In the genomic region with DNA sequence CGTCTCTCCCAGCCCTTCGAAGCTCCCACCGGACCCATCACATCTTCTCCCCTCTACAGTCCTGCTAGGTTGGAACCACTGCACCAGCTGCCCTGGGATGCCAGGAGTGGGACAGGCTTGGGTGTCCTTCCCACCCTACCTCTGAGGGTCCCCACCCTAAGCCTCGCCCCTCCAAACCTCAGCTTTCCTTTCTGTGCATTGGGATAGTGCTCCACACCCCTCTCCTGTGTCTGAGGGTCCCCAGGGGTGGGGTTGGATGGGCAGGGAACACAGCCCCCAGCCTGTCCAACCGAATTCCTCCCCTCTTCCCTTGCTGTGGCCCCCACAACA, we compare ENCODE assay signal across 13 cellular contexts. TPM values are rescaled to one million over a fixed set of nuclear protein-coding genes. Genes with fewer than 3 reads are reported as not detected.
DNase-seq lines count a peak whose midpoint lies in the region; ATAC-seq and TF ChIP-seq lines count a peak whose summit lies in the region.
"Had no signal": no experiment of that assay in that cellular context is flagged by ENCODE, and none has a peak within 500 bp of the region (broad histone marks: within the 10 kb centered on the region; RNA-seq: fewer than 3 reads in every experiment).

No MANE protein-coding gene starts in this region.

- peak overlapping the region; percentile 85 to 100 (median 97) for H3K27ac Mint-ChIP-seq in CD4-positive, alpha-beta memory T cell
- no peak overlapping the region for H3K27ac Mint-ChIP-seq in progenitor cell of endocrine pancreas

- intact Hi-C loops in CD4-positive, alpha-beta memory T cell (cut with micrococcal nuclease): loop anchor here (5.0 kb wide), 2 partner anchors 146 to 256 kb away; partner anchors contain the start of genes RELB and TOMM40
- intact Hi-C loops in PC-9 (cut with micrococcal nuclease; ENCODE audit: unreplicated experiment): no loop called here

- H3K4me3 Mint-ChIP-seq in CD4-positive, alpha-beta memory T cell: peak overlapping the region; percentile 70 to 99 (median 91)
- peak overlapping the region; percentile 57 for H3K4me3 Mint-ChIP-seq in progenitor cell of endocrine pancreas (ENCODE audit: low read depth)

- DNase-seq in CD4-positive, alpha-beta memory T cell: peak in 1 of 5 donors; percentile 20
- DNase-seq in PC-9 (no peak), progenitor cell of endocrine pancreas (ENCODE audit: low spot score, unreplicated experiment) (no peak), NCI-H128 (lab: John Stamatoyannopoulos, UW; ENCODE audit: unreplicated experiment) (no peak), NCI-H2081 (lab: John Stamatoyannopoulos, UW) (no peak), DMS53 treated with DMSO at 0.1 percent for 48 hours (lab: John Stamatoyannopoulos, UW; ENCODE audit: unreplicated experiment) (no peak)
- DNase-seq: NCI-H526 treated with DMSO at 0.1 percent for 48 hours had no signal

- H4K20me1 ChIP-seq in PC-9 (ENCODE audit: insufficient read depth): no peaks in the 10 kb centered on the region

- peaks cover 0 to 2% (median 0%) of the 10 kb centered on the region in 8 donors for H3K9me3 Mint-ChIP-seq in CD4-positive, alpha-beta memory T cell
- no peaks in the 10 kb centered on the region for H3K9me3 Mint-ChIP-seq in progenitor cell of endocrine pancreas (ENCODE audit: low read depth)

- peaks cover 5 to 23% of the 10 kb centered on the region in 2 donors for H3K36me3 Mint-ChIP-seq in CD4-positive, alpha-beta memory T cell
- H3K36me3 Mint-ChIP-seq in progenitor cell of endocrine pancreas (ENCODE audit: insufficient read depth): no peaks in the 10 kb centered on the region

- TF ChIP-seq CTCF in PC-9 (conservative IDR thresholded peaks at IDR 0.05) (no peak), progenitor cell of endocrine pancreas (IDR thresholded peaks at IDR 0.05; ENCODE audit: unreplicated experiment) (no peak)

- no peak overlapping the region for H3K4me3 ChIP-seq in CD4-positive, alpha-beta memory T cell (ENCODE audit: low read length in 2 of 2)
- H3K4me3 ChIP-seq in PC-9: no peak overlapping the region
- H3K4me3 ChIP-seq in esophagus (ENCODE audit: low read depth in 1 of 2, low read length in 2 of 2): no peak overlapping the region

- H3K4me1 Mint-ChIP-seq in CD4-positive, alpha-beta memory T cell: peaks cover 27 to 63% (median 40%) of the 10 kb centered on the region in 4 donors
- H3K4me1 Mint-ChIP-seq in progenitor cell of endocrine pancreas (ENCODE audit: low read depth): peaks cover 9% of the 10 kb centered on the region

- H3K27me3 Mint-ChIP-seq in CD4-positive, alpha-beta memory T cell: no peaks in the 10 kb centered on the region
- H3K27me3 Mint-ChIP-seq in progenitor cell of endocrine pancreas: peaks cover 54% of the 10 kb centered on the region

- BruUV-seq in PC-9 (replicated peaks; lab: Mats Ljungman, UMichigan): no TSS peak

- CTCF ChIA-PET in CD4-positive, alpha-beta memory T cell (lab: Charles Lee; ENCODE audit: partially characterized antibody): no interaction called here
- CTCF ChIA-PET in PC-9 (lab: Charles Lee): no interaction called here

- POLR2A ChIA-PET in CD4-positive, alpha-beta memory T cell (lab: Charles Lee; ENCODE audit: partially characterized antibody): interaction anchor here (1.1 kb wide), 1 partner anchor 9 kb away, joined by 3 read pairs; no protein-coding TSS in a partner anchor
- POLR2A ChIA-PET in PC-9 (lab: Charles Lee; ENCODE audit: unreplicated experiment): no interaction called here

- H3F3A ChIP-seq in PC-9 (ENCODE audit: insufficient read depth, low read depth): peaks cover 36% of the 10 kb centered on the region

- peak overlapping the region; percentile 96 for H3K4me2 ChIP-seq in PC-9

- peaks cover 38% of the 10 kb centered on the region for H3K4me1 ChIP-seq in CD4-positive, alpha-beta memory T cell (ENCODE audit: insufficient read depth, low read length)
- peaks cover 64% of the 10 kb centered on the region for H3K4me1 ChIP-seq in PC-9 (replicated peaks; ENCODE audit: insufficient read depth)
- H3K4me1 ChIP-seq in esophagus (ENCODE audit: control insufficient read depth in 2 of 2, insufficient read depth in 2 of 2, low read length in 1 of 2): peaks cover 2 to 25% of the 10 kb centered on the region in 2 donors

- H3K9me3 ChIP-seq in CD4-positive, alpha-beta memory T cell (ENCODE audit: control insufficient read depth in 1 of 2, low read length in 2 of 2): no peaks in the 10 kb centered on the region
- H3K9me3 ChIP-seq in PC-9 (ENCODE audit: insufficient read depth, low read depth) (no peaks in the 10 kb centered on the region), esophagus (ENCODE audit: control insufficient read depth in 2 of 2, insufficient read depth in 1 of 2, low read depth in 1 of 2, low read length in 1 of 2) (no peaks in the 10 kb centered on the region)

- H3K27ac ChIP-seq in CD4-positive, alpha-beta memory T cell (ENCODE audit: low read depth, low read length): peak overlapping the region; percentile 98
- H3K27ac ChIP-seq in PC-9 (peak overlapping the region; percentile 51; the same call in 1 of the 2 replicates), esophagus (ENCODE audit: low read depth in 2 of 2, low read length in 1 of 2) (peak overlapping the region; percentile 100)

- H3K27me3 ChIP-seq in CD4-positive, alpha-beta memory T cell (ENCODE audit: insufficient read depth, low read length): no peaks in the 10 kb centered on the region
- H3K27me3 ChIP-seq in PC-9 (ENCODE audit: insufficient read depth, low read depth) (no peaks in the 10 kb centered on the region), esophagus (ENCODE audit: control insufficient read depth in 1 of 2, insufficient read depth in 2 of 2, low read length in 2 of 2) (no peaks in the 10 kb centered on the region)

- 59 to 68% methylated on average over 5 of the region's 5 CpGs for WGBS in esophagus, 2 donors

- no peaks in the 10 kb centered on the region for H3K36me3 ChIP-seq in CD4-positive, alpha-beta memory T cell (ENCODE audit: insufficient read depth, low read length)
- H3K36me3 ChIP-seq in PC-9 (ENCODE audit: low read depth) (0 out of 2 replicates have a peak, but pooled peaks cover 6% of the 10 kb centered on the region), esophagus (ENCODE audit: control insufficient read depth in 2 of 2, insufficient read depth in 2 of 2, low read length in 1 of 2) (peaks cover 0 to 9% of the 10 kb centered on the region in 2 donors)

- H3K9me2 ChIP-seq in PC-9 (ENCODE audit: insufficient read depth): no peaks in the 10 kb centered on the region

- ATAC-seq in GM19328 (IDR thresholded peaks at IDR 0.05; ENCODE audit: unreplicated experiment): no peak

- H2AFZ ChIP-seq in PC-9: no peak overlapping the region

- H3K79me2 ChIP-seq in PC-9 (ENCODE audit: low read depth): peaks cover 27% of the 10 kb centered on the region

RNA-seq across cellular contexts. Expression of gene BCL3, which starts 1.9 kb away (rescaled TPM):
- total RNA-seq in CD4-positive, alpha-beta memory T cell: 10 to 100 TPM; 10.9 to 11.8 TPM
- 10 to 100 TPM in 1 of 2 donors, 1 to 10 TPM in 1; 3.9 to 15.0 TPM for polyA plus RNA-seq in CD4-positive, alpha-beta memory T cell
- total RNA-seq in PC-9 (2021): 36.1 and 38.9 TPM in 2 replicates
- 100 to 1,000 TPM in 1 of 2 donors, 10 to 100 TPM in 1; 64.5 to 107 TPM for polyA plus RNA-seq in esophagus
- 2.9 and 3.8 TPM in 2 replicates for total RNA-seq in progenitor cell of endocrine pancreas

RNA-seq across cellular contexts. Expression of gene CBLC, which starts 31.1 kb away (rescaled TPM):
- not detected for total RNA-seq in CD4-positive, alpha-beta memory T cell
- polyA plus RNA-seq in CD4-positive, alpha-beta memory T cell: not detected
- 53.6 and 68.8 TPM in 2 replicates for total RNA-seq in PC-9 (2021)
- polyA plus RNA-seq in esophagus: 10 to 100 TPM; 35.0 to 39.4 TPM
- 15.4 and 16.2 TPM in 2 replicates for total RNA-seq in progenitor cell of endocrine pancreas
- total RNA-seq: G401, subcutaneous adipose tissue had no signal

RNA-seq across cellular contexts. Expression of gene CEACAM16, which starts 47.6 kb away (rescaled TPM):
- total RNA-seq in CD4-positive, alpha-beta memory T cell: not detected
- not detected for polyA plus RNA-seq in CD4-positive, alpha-beta memory T cell
- total RNA-seq in PC-9 (2021) (not detected in 2 replicates), progenitor cell of endocrine pancreas (not detected in 2 replicates)
- under 1 TPM in 1 of 2 donors, not detected in 1; 0.16 TPM for polyA plus RNA-seq in esophagus
- total RNA-seq: epithelial cell of proximal tubule, G401, renal cortical epithelial cell, subcutaneous adipose tissue had no signal

Comparison
In these comparisons a context has a peak if more than half of its experiments do, and no peak if none do; other contexts are left out.
1. RNA of gene CBLC, which starts 31.1 kb away (total RNA-seq): 53.6 to 68.8 TPM in PC-9 and 15.4 to 16.2 TPM in progenitor cell of endocrine pancreas; not detected in CD4-positive, alpha-beta memory T cell; every median in the first group is over 10 times any median in the second.
2. Peak in every context shown above with its lines, with median percentiles within 50 percentile points of each other: H3K27ac ChIP-seq.